8 cellular contexts compared by ENCODE assay signal in genomic region chr15:75842722-75843617, GRCh38. TPM values are rescaled to one million over a fixed set of nuclear protein-coding genes. Genes with fewer than 3 reads are reported as not detected.
DNase-seq lines count a peak whose midpoint lies in the region; ATAC-seq, FAIRE-seq and TF ChIP-seq lines count a peak whose summit lies in the region.

TSS of gene UBE2Q2 (plus strand) at chr15:75843447. CDS start at chr15:75843667, 220 bp downstream.

- under 1% methylated on average over 36 of the region's 101 CpGs for WGBS in A549 (ENCODE audit: missing lambda C conversion rate)
- 4% methylated on average over 22 of the region's 101 CpGs; no CpG with 5 or more reads in 1 of the 2 experiments for WGBS in H1 (ENCODE audit: extremely low coverage in 1 of 2, insufficient coverage in 1 of 2, insufficient read length in 1 of 2, insufficient replicate concordance in 2 of 2, low coverage in 1 of 2, low lambda C conversion rate in 2 of 2, missing lambda C conversion rate in 1 of 2), 2 experiments
- WGBS in mesenchymal stem cell, result under 1% methylated on average over 79 of the region's 101 CpGs

- H3K9ac ChIP-seq in H1 (replicated peaks in 1 of 4; ENCODE audit: extremely low read depth in 1 of 4, low read depth in 3 of 4, low read length in 3 of 4) (peak within 1 kb of the TSS; percentile 85 to 98 (median 98)), mesenchymal stem cell (ENCODE audit: low read length) (peak within 1 kb of the TSS; percentile 95)

- H3K79me2 ChIP-seq in H1 (ENCODE audit: control insufficient read depth in 1 of 2, insufficient read depth in 2 of 2, low read length in 2 of 2), result peaks cover 17 to 39% of the 10 kb centered on the region in 2 experiments

- peaks cover 8 to 10% of the 10 kb centered on the region in 2 experiments for H4K20me1 ChIP-seq in H1 (replicated peaks in 1 of 2; ENCODE audit: control insufficient read depth in 1 of 2, insufficient read depth in 2 of 2, low read length in 2 of 2)

- H2BK5ac ChIP-seq in H1 (ENCODE audit: low read depth, low read length), result peak within 1 kb of the TSS; percentile 91
- peak within 1 kb of the TSS; percentile 86 for H2BK5ac ChIP-seq in mesenchymal stem cell (ENCODE audit: low read depth, low read length, poor library complexity, severe bottlenecking)

- H3K4me1 ChIP-seq in A549 (peaks cover 21% of the 10 kb centered on the region), H1 (replicated peaks in 1 of 4; ENCODE audit: control insufficient read depth in 3 of 4, insufficient read depth in 4 of 4, low read length in 3 of 4) (peaks cover 0 to 12% (median 8%) of the 10 kb centered on the region in 4 experiments), mesenchymal stem cell (ENCODE audit: control insufficient read depth, insufficient read depth, low read depth, low read length) (peaks cover 15% of the 10 kb centered on the region)

- H2BK120ac ChIP-seq in H1 (replicated peaks; ENCODE audit: low read depth, low read length) (no peak within 1 kb of the TSS), mesenchymal stem cell (ENCODE audit: low read depth, low read length) (peak within 1 kb of the TSS; percentile 92)

- H2AK5ac ChIP-seq in H1 (ENCODE audit: low read depth, low read length) (no peak within 1 kb of the TSS), mesenchymal stem cell (ENCODE audit: low read length, severe bottlenecking) (peak within 1 kb of the TSS; percentile 66)

- H3K14ac ChIP-seq in H1 (ENCODE audit: insufficient read length) (peak within 1 kb of the TSS; percentile 97), mesenchymal stem cell (ENCODE audit: low read length in 2 of 2) (peak within 1 kb of the TSS; percentile 94 to 100)

- FAIRE-seq in A549 (lab: Jason Lieb, UNC) (no peak), H1 (lab: Jason Lieb, UNC) (no peak)

- H4K91ac ChIP-seq in H1 (replicated peaks; ENCODE audit: insufficient read length, low read length), result peak within 1 kb of the TSS; percentile 97
- peak within 1 kb of the TSS; percentile 100 for H4K91ac ChIP-seq in mesenchymal stem cell (ENCODE audit: low read length)

- peak within 1 kb of the TSS; percentile 92 for H4K5ac ChIP-seq in H1 (ENCODE audit: insufficient read length, low read depth, low read length)

- H3K9me3 ChIP-seq in A549 (no peaks in the 10 kb centered on the region), H1 (ENCODE audit: insufficient read depth in 2 of 2, low read depth in 1 of 2, low read length in 1 of 2) (no peaks in the 10 kb centered on the region), mesenchymal stem cell (ENCODE audit: control insufficient read depth, low read length) (no peaks in the 10 kb centered on the region)

- CTCF ChIA-PET in A549 (lab: Yijun Ruan, JAX) (interaction anchor here (0.6 to 4.1 kb wide), 15 partner anchors 10 to 334 kb away, joined by 3 to 18 read pairs (median 3); partner anchors contain the start of gene SNX33), H1 (lab: Charles Lee; ENCODE audit: partially characterized antibody) (interaction anchor here (0.8 to 1.9 kb wide), 12 partner anchors 8 to 218 kb away, joined by 3 to 6 read pairs (median 3); no protein-coding TSS in a partner anchor)

- H3K4ac ChIP-seq in H1 (replicated peaks; ENCODE audit: insufficient read length, low read depth, low read length) (peak within 1 kb of the TSS; percentile 86), mesenchymal stem cell (ENCODE audit: low read depth in 1 of 2, low read length in 2 of 2) (peak within 1 kb of the TSS; percentile 99 to 100)

- H2AFZ ChIP-seq in H1 (ENCODE audit: low read length) (peak within 1 kb of the TSS; percentile 35; the same call in 1 of the 2 replicates), mesenchymal stem cell (ENCODE audit: low read depth, low read length) (peak within 1 kb of the TSS; percentile 86)

- H3K36me3 ChIP-seq in H1 (ENCODE audit: control insufficient read depth in 2 of 4, insufficient read depth in 4 of 4, low read length in 3 of 4) (no peaks in the 10 kb centered on the region; a peak in 1 of 8 replicates), mesenchymal stem cell (ENCODE audit: control insufficient read depth in 1 of 2, insufficient read depth in 2 of 2, low read depth in 1 of 2, low read length in 2 of 2) (peaks cover 0 to 3% of the 10 kb centered on the region in 2 experiments)

- H2BK15ac ChIP-seq in H1 (ENCODE audit: low read length), result peak within 1 kb of the TSS; percentile 97; the same call in 1 of the 2 replicates
- H2BK15ac ChIP-seq in mesenchymal stem cell (ENCODE audit: low read depth, poor library complexity, severe bottlenecking), result peak within 1 kb of the TSS; percentile 95

- peak within 1 kb of the TSS; percentile 99 for H4K8ac ChIP-seq in H1 (ENCODE audit: extremely low read depth, insufficient read depth, low read length)
- peak within 1 kb of the TSS; percentile 97 for H4K8ac ChIP-seq in mesenchymal stem cell (ENCODE audit: low read length)

- H3K27ac ChIP-seq in A549, result peak within 1 kb of the TSS; percentile 88 to 92
- H3K27ac ChIP-seq in H1 (ENCODE audit: low read depth, low read length), result peak within 1 kb of the TSS; percentile 85
- H3K27ac ChIP-seq in mesenchymal stem cell (ENCODE audit: low read length, poor library complexity, severe bottlenecking), result peak within 1 kb of the TSS; percentile 38

- no peak within 1 kb of the TSS for H2BK20ac ChIP-seq in H1 (ENCODE audit: low read length)

- TF ChIP-seq EP300 in A549 (IDR thresholded peaks at IDR 0.05) (no peak), H1 (IDR thresholded peaks at IDR 0.05; ENCODE audit: borderline replicate concordance in 1 of 2, low read depth in 2 of 2, low read length in 2 of 2) (no peak)

- peak; percentile 88 to 93 for DNase-seq in A549 (ENCODE audit: low read depth in 1 of 2, low spot score in 1 of 2)
- peak; percentile 52 for DNase-seq in NCI-H82 treated with DMSO at 0.1 percent for 48 hours (lab: John Stamatoyannopoulos, UW; ENCODE audit: unreplicated experiment)
- peak; percentile 59 to 62 for DNase-seq in activated CD8-positive, alpha-beta memory T cell treated with anti-CD3 and anti-CD28 coated beads for 4 hours (ENCODE audit: low read depth in 2 of 2)
- peak in 1 of 2 experiments; percentile 89 for DNase-seq in H1 (ENCODE audit: low read depth in 1 of 2, low spot score in 2 of 2)
- peak; percentile 78 for DNase-seq in mesenchymal stem cell
- DNase-seq in stimulated activated CD8-positive, alpha-beta memory T cell treated with anti-CD3 and anti-CD28 coated beads, Interleukin-15, amount 100 ng/mL, for 1 hour (ENCODE audit: low read depth), result peak; percentile 46

- H2BK12ac ChIP-seq in H1 (ENCODE audit: low read depth, low read length) (peak within 1 kb of the TSS; percentile 92; the same call in 1 of the 2 replicates), mesenchymal stem cell (ENCODE audit: low read length in 2 of 2) (peak within 1 kb of the TSS; percentile 56 to 78)

- ATAC-seq in A549 (peak; percentile 77 to 80), GM18907 (IDR thresholded peaks at IDR 0.05; ENCODE audit: unreplicated experiment) (peak; percentile 55), HG03280 (IDR thresholded peaks at IDR 0.05; ENCODE audit: unreplicated experiment) (peak; percentile 61)

- POLR2A ChIA-PET in A549 (lab: Yijun Ruan, JAX), result interaction anchor here (0.6 to 3.4 kb wide), 18 partner anchors 8 to 885 kb away, joined by 3 to 19 read pairs (median 4); partner anchors contain the start of genes FBXO22, ISL2 and MAN2C1
- POLR2A ChIA-PET in H1 (lab: Charles Lee; ENCODE audit: partially characterized antibody), result interaction anchor here (0.5 to 6.6 kb wide), 25 partner anchors 10 to 1292 kb away, joined by 3 to 43 read pairs (median 4); partner anchors contain the start of genes FBXO22, IMP3 and RCN2

- H3K4me2 ChIP-seq in A549, result peak within 1 kb of the TSS; percentile 81
- H3K4me2 ChIP-seq in H1 (ENCODE audit: insufficient read depth in 1 of 2, low read depth in 2 of 2, low read length in 2 of 2), result peak within 1 kb of the TSS; percentile 75 to 90
- H3K4me2 ChIP-seq in mesenchymal stem cell (ENCODE audit: low read length, poor library complexity, severe bottlenecking), result peak within 1 kb of the TSS; percentile 94

- peak within 1 kb of the TSS; percentile 85 for H3K56ac ChIP-seq in H1 (replicated peaks; ENCODE audit: insufficient read length, low read depth, low read length)

- TF ChIP-seq RAD21 in A549 (conservative IDR thresholded peaks at IDR 0.05 in 1 of 2, IDR thresholded peaks at IDR 0.05 in 1 of 2) (no peak), H1 (IDR thresholded peaks at IDR 0.05 in 1 of 2, conservative IDR thresholded peaks at IDR 0.05 in 1 of 2; ENCODE audit: low read depth in 2 of 2, low read length in 2 of 2) (no peak)

- H3K4me3 ChIP-seq in A549 (peak within 1 kb of the TSS; percentile 66), H1 (ENCODE audit: extremely low read depth in 1 of 4, insufficient read depth in 2 of 4, low read depth in 3 of 4, low read length in 4 of 4) (peak within 1 kb of the TSS; percentile 75 to 95 (median 83)), mesenchymal stem cell (ENCODE audit: insufficient read depth in 1 of 2, low read depth in 1 of 2, low read length in 2 of 2) (peak within 1 kb of the TSS; percentile 93 to 99)

- H3K23me2 ChIP-seq in H1 (ENCODE audit: low read depth, low read length), result peaks cover 12% of the 10 kb centered on the region

- no peak; the same call in 2 of the 3 replicates for TF ChIP-seq CTCF in A549 (IDR thresholded peaks at IDR 0.05)
- peak in 1 of 3 experiments; percentile 7; a peak in 1 of 4 replicates for TF ChIP-seq CTCF in H1 (IDR thresholded peaks at IDR 0.05; ENCODE audit: control extremely low read depth in 1 of 3, insufficient read depth in 1 of 3, low read depth in 1 of 3, low read length in 3 of 3)

- TF ChIP-seq POLR2A in A549 (IDR thresholded peaks at IDR 0.05; ENCODE audit: low read length) (peak; percentile 78), H1 (IDR thresholded peaks at IDR 0.05; ENCODE audit: control extremely low read depth in 1 of 2, low read depth in 2 of 2, low read length in 2 of 2) (peak; percentile 67 to 79)

- no peak within 1 kb of the TSS for H3K23ac ChIP-seq in H1 (ENCODE audit: insufficient read length)
- peak within 1 kb of the TSS; percentile 46 to 99 for H3K23ac ChIP-seq in mesenchymal stem cell (ENCODE audit: low read length in 2 of 2)

- peaks cover 2 to 20% (median 9%) of the 10 kb centered on the region in 4 experiments; a peak in 6 of 7 replicates for H3K27me3 ChIP-seq in H1 (replicated peaks in 1 of 4; ENCODE audit: control insufficient read depth in 3 of 4, extremely low read depth in 1 of 4, insufficient read depth in 3 of 4, low read length in 3 of 4)
- no peaks in the 10 kb centered on the region for H3K27me3 ChIP-seq in mesenchymal stem cell (ENCODE audit: control insufficient read depth in 1 of 2, insufficient read depth in 1 of 2, low read length in 2 of 2)

- H3K79me1 ChIP-seq in H1 (ENCODE audit: low read depth, low read length), result peaks cover 7% of the 10 kb centered on the region; the same call in 1 of the 2 replicates
- H3K79me1 ChIP-seq in mesenchymal stem cell (replicated peaks; ENCODE audit: low read length, poor library complexity, severe bottlenecking), result peaks cover 12% of the 10 kb centered on the region

- H3K18ac ChIP-seq in H1 (ENCODE audit: extremely low read depth, low read length), result peak within 1 kb of the TSS; percentile 96
- H3K18ac ChIP-seq in mesenchymal stem cell (ENCODE audit: low read depth in 1 of 2, low read length in 2 of 2), result peak within 1 kb of the TSS; percentile 99 to 100

RNA-seq across cellular contexts. Expression of gene UBE2Q2, which starts in this region (rescaled TPM):
- 41.2 and 50.6 TPM in 2 replicates for polyA plus RNA-seq in A549 (2011; rRNA removed)
- polyA plus RNA-seq in A549 (2012; cell fraction: cytosol; rRNA removed), result 15.2 and 18.2 TPM in 2 replicates
- polyA plus RNA-seq in A549 (2012; cell fraction: nucleus; rRNA removed), result 11.9 and 16.6 TPM in 2 replicates
- polyA plus RNA-seq in A549 (2017; fragmentation: RNase III; extraction: RNeasy Plus Mini Kit Qiagen cat#74134 plus additional on column Dnase treatment), result 36.0 to 40.1 TPM (median 36.5 TPM) in 3 replicates
- polyA minus RNA-seq in A549 (2011; rRNA and poly(A)+ RNA removed), result 8.3 and 14.3 TPM in 2 replicates
- 22.4 and 22.7 TPM in 2 replicates for total RNA-seq in H1 (2021; fragmentation: NEBNext Ultra II Directional; extraction: Animal tissue kit (Norgen Biotek cat#: 25700))
- 6.5 and 10.1 TPM in 2 replicates for polyA plus RNA-seq in H1 (2011; rRNA removed)
- 12.3 TPM for polyA plus RNA-seq in H1 (2011; cell fraction: cytosol; rRNA removed)
- polyA plus RNA-seq in H1 (2011; cell fraction: nucleus; rRNA removed), result 13.9 TPM
- 9.2 to 14.6 TPM (median 10.4 TPM) in 4 replicates for polyA plus RNA-seq in H1 (2012, experiment 1 of 2)
- 1.3 TPM for polyA plus RNA-seq in H1 (2012, experiment 2 of 2)
- 12.7 TPM for polyA plus RNA-seq in H1 (2013, experiment 1 of 2)
- 13.4 TPM for polyA plus RNA-seq in H1 (2013, experiment 2 of 2)
- polyA minus RNA-seq in H1 (2011; rRNA and poly(A)+ RNA removed), result 8.8 and 9.4 TPM in 2 replicates
- polyA minus RNA-seq in H1 (2011; cell fraction: cytosol; rRNA and poly(A)+ RNA removed), result 9.2 TPM
- polyA minus RNA-seq in H1 (2011; cell fraction: nucleus; rRNA and poly(A)+ RNA removed), result 30.1 TPM
- 38.6 TPM for polyA plus RNA-seq in mesenchymal stem cell (2013, experiment 1 of 2)
- polyA plus RNA-seq in mesenchymal stem cell (2013, experiment 2 of 2), result 38.9 TPM

Comparison
In these comparisons a context has a peak if more than half of its experiments do, and no peak if none do; other contexts are left out.
1. H3K27ac ChIP-seq: peak in every context shown above with its lines; median percentile 90 in A549; 85 in H1; 38 in mesenchymal stem cell.
2. Of the 18 proteins assayed by ChIP-seq in both H1 and A549: peak only in H1: KDM1A and RNF2; only in A549: JUN and PHF8; in both: E2F6, MAX and POLR2A; in neither: 9; mixed calls (peak in some experiments, not most) for 2.